Comparison of ENCODE assay signal across 11 cellular contexts in the genomic region with DNA sequence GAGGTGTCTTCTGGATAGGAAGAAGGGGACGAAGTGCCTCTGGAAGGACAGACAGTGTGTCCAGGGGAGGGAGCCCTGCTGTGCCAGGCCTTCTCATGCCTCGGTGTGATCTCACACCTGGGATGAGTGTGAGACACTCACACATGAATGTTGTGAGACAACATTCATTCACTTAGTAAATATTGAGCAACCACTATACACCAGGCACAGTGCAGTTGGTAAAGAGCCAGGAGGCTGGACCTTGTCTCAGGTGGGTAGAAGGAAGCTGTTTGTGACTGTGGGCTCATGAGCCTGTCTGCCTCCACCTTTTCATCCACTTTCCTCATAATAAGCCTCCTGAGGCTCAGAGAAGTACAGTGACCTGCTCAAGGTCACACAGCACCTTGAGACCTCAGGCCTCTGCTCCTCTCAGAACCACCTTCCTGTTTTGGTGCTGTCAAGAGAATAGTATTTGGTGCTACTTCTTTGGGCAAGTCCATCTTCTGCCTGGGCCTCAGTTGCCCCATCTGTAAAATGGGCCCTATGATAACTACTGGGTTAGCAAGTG. TPM values are rescaled to one million over a fixed set of nuclear protein-coding genes. Genes with fewer than 3 reads are reported as not detected.
DNase-seq lines count a peak whose midpoint lies in the region; FAIRE-seq and TF ChIP-seq lines count a peak whose summit lies in the region.
"Had no signal": no experiment of that assay in that cellular context is flagged by ENCODE, and none has a peak within 500 bp of the region (broad histone marks: within the 10 kb centered on the region; RNA-seq: fewer than 3 reads in every experiment).

No MANE protein-coding gene starts in this region.

- DNase-seq in GM12892 (ENCODE audit: insufficient read length): no peak
- DNase-seq in NCI-H2029 treated with DMSO at 0.1 percent for 48 hours (lab: John Stamatoyannopoulos, UW): peak; percentile 97
- no peak for DNase-seq in effector memory CD4-positive, alpha-beta T cell
- DNase-seq in nephron progenitor cell: no peak
- DNase-seq in H7: no peak
- no peak for DNase-seq in DMS114 treated with DMSO at 0.1 percent for 48 hours (lab: John Stamatoyannopoulos, UW; ENCODE audit: unreplicated experiment)
- DNase-seq in HAP-1 (ENCODE audit: low spot score in 2 of 2): no peak
- DNase-seq: NCI-H1694, retina had no signal

- no peak overlapping the region for H3K4me3 Mint-ChIP-seq in nephron progenitor cell

- no peak overlapping the region for H3K4me3 ChIP-seq in effector memory CD4-positive, alpha-beta T cell (ENCODE audit: insufficient read depth, low read depth, low read length, poor library complexity, severe bottlenecking)
- H3K4me3 ChIP-seq in H7 (ENCODE audit: insufficient read depth, low read depth, low read length): no peak overlapping the region
- H3K4me3 ChIP-seq in HAP-1: no peak overlapping the region
- H3K4me3 ChIP-seq: SJSA1 had no signal

- peaks cover 52% of the 10 kb centered on the region for H3K4me1 ChIP-seq in effector memory CD4-positive, alpha-beta T cell (ENCODE audit: control insufficient read depth, insufficient read depth, low read length, poor library complexity, severe bottlenecking)
- no peaks in the 10 kb centered on the region for H3K4me1 ChIP-seq in HAP-1

- in situ Hi-C loops in HAP-1 (cut with MboI; ENCODE audit: low sequenced_read_pairs): no loop called here

- no peak for TF ChIP-seq CTCF in nephron progenitor cell (IDR thresholded peaks at IDR 0.05)

- H3K27me3 ChIP-seq in effector memory CD4-positive, alpha-beta T cell (replicated peaks; ENCODE audit: control insufficient read depth, insufficient read depth, low read length, poor library complexity, severe bottlenecking): no peaks in the 10 kb centered on the region
- H3K27me3 ChIP-seq in H7 (ENCODE audit: control insufficient read depth, insufficient read depth, low read length) (no peaks in the 10 kb centered on the region), HAP-1 (ENCODE audit: low read depth) (no peaks in the 10 kb centered on the region)
- H3K27me3 ChIP-seq: SJSA1 had no signal

- H3K9me3 Mint-ChIP-seq in nephron progenitor cell: no peaks in the 10 kb centered on the region

- H3K9me3 ChIP-seq in effector memory CD4-positive, alpha-beta T cell (ENCODE audit: control insufficient read depth, low read length): no peaks in the 10 kb centered on the region
- H3K9me3 ChIP-seq in HAP-1: no peaks in the 10 kb centered on the region
- H3K9me3 ChIP-seq: SJSA1 had no signal

- peaks cover 14% of the 10 kb centered on the region for H3K36me3 Mint-ChIP-seq in nephron progenitor cell (ENCODE audit: low read depth)

- H3K36me3 ChIP-seq in effector memory CD4-positive, alpha-beta T cell (ENCODE audit: control insufficient read depth, insufficient read depth, low read length): no peaks in the 10 kb centered on the region
- H3K36me3 ChIP-seq in H7 (replicated peaks; ENCODE audit: control insufficient read depth, insufficient read depth, low read length) (peaks cover 7% of the 10 kb centered on the region), HAP-1 (replicated peaks) (no peaks in the 10 kb centered on the region; the same call in none of the 2 replicates)

- no peak for TF ChIP-seq POLR2A in GM12892 (IDR thresholded peaks at IDR 0.05; ENCODE audit: low read depth, low read length)

- peaks cover 5% of the 10 kb centered on the region for H3K27me3 Mint-ChIP-seq in nephron progenitor cell (ENCODE audit: low read depth, poor library complexity)

- peaks cover 57% of the 10 kb centered on the region for H3K4me1 Mint-ChIP-seq in nephron progenitor cell

- H3K27ac Mint-ChIP-seq in nephron progenitor cell: peak overlapping the region; percentile 33

- H3K27ac ChIP-seq in effector memory CD4-positive, alpha-beta T cell (ENCODE audit: insufficient read depth, low read length, poor library complexity, severe bottlenecking): peak overlapping the region; percentile 93
- H3K27ac ChIP-seq: SJSA1 had no signal

- peak; percentile 14 for FAIRE-seq in GM12892 (lab: Jason Lieb, UNC)
- FAIRE-seq: G401.6 had no signal

RNA-seq across cellular contexts. Expression of a gene that starts 20.9 kb away (rescaled TPM):
- polyA plus RNA-seq in GM12892 (2012; ENCODE audit: missing spikeins): 15.9 TPM
- 88.8 and 113 TPM in 2 replicates for total RNA-seq in H7 (2014; rRNA removed; shearing (Covaris generic))
